Comparison of ENCODE assay signal across 8 cellular contexts in the genomic region with DNA sequence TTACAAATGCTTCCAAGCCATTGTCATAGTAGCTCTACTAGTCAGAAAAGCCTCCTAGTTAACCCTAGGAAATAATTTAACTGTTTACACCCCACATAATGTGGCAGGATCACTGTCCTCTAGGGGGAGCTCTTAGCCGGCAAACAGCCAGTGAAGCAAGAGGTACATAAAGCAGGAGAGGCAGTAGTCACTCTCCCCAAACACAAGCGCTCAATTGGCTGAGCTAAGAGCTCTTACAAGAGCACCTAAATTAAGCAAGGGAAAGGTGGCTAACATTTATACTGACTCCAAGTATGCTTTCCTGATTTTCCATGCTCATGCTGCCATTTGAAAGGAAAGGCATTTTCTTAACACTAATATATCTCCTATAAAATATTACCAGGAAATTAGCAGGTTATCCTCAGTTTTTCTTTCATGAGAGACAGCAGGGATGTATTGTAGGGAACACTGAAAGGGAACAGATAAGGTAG. TPM values are rescaled to one million over a fixed set of nuclear protein-coding genes. Genes with fewer than 3 reads are reported as not detected.
DNase-seq lines count a peak whose midpoint lies in the region; ATAC-seq and TF ChIP-seq lines count a peak whose summit lies in the region.

No MANE protein-coding gene starts in this region.

- TF ChIP-seq POLR2A in gastrocnemius medialis (IDR thresholded peaks at IDR 0.05) (no peak), lower leg skin (IDR thresholded peaks at IDR 0.05) (no peak)

- H3K4me3 ChIP-seq in PC-9 (no peak overlapping the region), gastrocnemius medialis (no peak overlapping the region), lower leg skin (ENCODE audit: low read depth, poor library complexity, severe bottlenecking) (no peak overlapping the region)

- peaks cover 18% of the 10 kb centered on the region; the same call in 1 of the 2 replicates for H3F3A ChIP-seq in PC-9 (ENCODE audit: insufficient read depth, low read depth)

- intact Hi-C loops in PC-9 (cut with micrococcal nuclease; ENCODE audit: unreplicated experiment) (loop anchor here (1.0 kb wide), 2 partner anchors 38 to 77 kb away; a partner anchor contains a TSS), gastrocnemius medialis (cut with DNase I; ENCODE audit: low total_unique reads) (loop anchor here (1.0 kb wide), 2 partner anchors 38 to 77 kb away; a partner anchor contains a TSS), lower leg skin (cut with DNase I; ENCODE audit: low total_unique reads) (no loop called here)

- CTCF ChIA-PET in PC-9 (lab: Charles Lee): interaction anchor here (0.6 to 2.3 kb wide), 13 partner anchors 10 to 1828 kb away, joined by 3 to 40 read pairs (median 4); a partner anchor contains a TSS

- peak; percentile 86 for DNase-seq in DMS53 (lab: John Stamatoyannopoulos, UW)
- peak; percentile 12 for DNase-seq in KG1 (lab: John Stamatoyannopoulos, UW)
- peak; percentile 78 to 82 for DNase-seq in PC-9
- peak; percentile 52 for DNase-seq in activated T-cell treated with anti-CD3 and anti-CD28 coated beads for 48 hours (ENCODE audit: low read depth)
- DNase-seq in fibroblast of the conjunctiva (ENCODE audit: low read depth): peak; percentile 59
- peak; percentile 9 to 62 for DNase-seq in gastrocnemius medialis
- no peak for DNase-seq in lower leg skin (ENCODE audit: low spot score in 2 of 2)

- ATAC-seq in GM21737 (IDR thresholded peaks at IDR 0.05; ENCODE audit: unreplicated experiment) (peak; percentile 76), gastrocnemius medialis (peak; percentile 61 to 69)

- peak overlapping the region; percentile 14 for H3K4me2 ChIP-seq in PC-9

- no peaks in the 10 kb centered on the region for H3K27me3 ChIP-seq in PC-9 (ENCODE audit: insufficient read depth, low read depth)
- no peaks in the 10 kb centered on the region for H3K27me3 ChIP-seq in gastrocnemius medialis

- H2AFZ ChIP-seq in PC-9: no peak overlapping the region

- WGBS in lower leg skin, 2 donors: 30 to 31% methylated on average over 2 of the region's 2 CpGs

- in situ Hi-C loops in gastrocnemius medialis (cut with MboI; ENCODE audit: low sequenced_read_pairs in 4 of 4): no loop called here

- no peaks in the 10 kb centered on the region for H3K36me3 ChIP-seq in PC-9 (ENCODE audit: low read depth)
- no peaks in the 10 kb centered on the region for H3K36me3 ChIP-seq in gastrocnemius medialis

- TF ChIP-seq CTCF in PC-9 (conservative IDR thresholded peaks at IDR 0.05) (peak; percentile 98), gastrocnemius medialis (IDR thresholded peaks at IDR 0.05 in 4 of 5, conservative IDR thresholded peaks at IDR 0.05 in 1 of 5) (peak; percentile 59 to 74 (median 73)), lower leg skin (IDR thresholded peaks at IDR 0.05) (no peak)

- H3K9me2 ChIP-seq in PC-9 (ENCODE audit: insufficient read depth): no peaks in the 10 kb centered on the region

- POLR2A ChIA-PET in PC-9 (lab: Charles Lee; ENCODE audit: unreplicated experiment): interaction anchor here (0.6 to 1.1 kb wide), 4 partner anchors 38 to 317 kb away, joined by 3 to 24 read pairs (median 5); a partner anchor contains a TSS

- H3K79me2 ChIP-seq in PC-9 (ENCODE audit: low read depth): peaks cover 76% of the 10 kb centered on the region

- H3K4me1 ChIP-seq in PC-9 (replicated peaks; ENCODE audit: insufficient read depth) (peaks cover 26% of the 10 kb centered on the region), gastrocnemius medialis (peaks cover 19% of the 10 kb centered on the region in 2 donors)

- no peaks in the 10 kb centered on the region for H4K20me1 ChIP-seq in PC-9 (ENCODE audit: insufficient read depth)

- H3K9me3 ChIP-seq in PC-9 (ENCODE audit: insufficient read depth, low read depth) (no peaks in the 10 kb centered on the region), gastrocnemius medialis (no peaks in the 10 kb centered on the region)

- H3K27ac ChIP-seq in PC-9 (peak overlapping the region; percentile 45), gastrocnemius medialis (peak overlapping the region in 3 of 4 donors; percentile 21 to 57 (median 36))

- BruUV-seq in PC-9 (replicated peaks; lab: Mats Ljungman, UMichigan): no TSS peak

RNA-seq across cellular contexts. Expression of a gene that starts 37.6 kb away (rescaled TPM):
- total RNA-seq in PC-9 (2021): 39.6 and 43.5 TPM in 2 replicates
- total RNA-seq in gastrocnemius medialis: 10 to 100 TPM in 1 of 4 donors, 1 to 10 TPM in 3; 7.0 to 19.8 (median 8.2) TPM
- total RNA-seq in lower leg skin: 1 to 10 TPM; 2.1 to 7.8 (median 6.3) TPM

Comparison
In these comparisons a context has a peak if more than half of its experiments do, and no peak if none do; other contexts are left out.
1. DNase-seq: peak in DMS53 (single experiment), KG1 (single experiment), PC-9 (2 of 2), activated T-cell treated with anti-CD3 and anti-CD28 coated beads for 48 hours (single experiment), fibroblast of the conjunctiva (single experiment) and gastrocnemius medialis (2 of 2); none in lower leg skin (0 of 2).
2. CTCF ChIP-seq: peak in PC-9 (single experiment) and gastrocnemius medialis (5 of 5); none in lower leg skin (0 of 3).